Comparison of ENCODE assay signal across 9 cellular contexts in genomic region chr1:145918992-145919939, GRCh38. TPM values are rescaled to one million over a fixed set of nuclear protein-coding genes. Genes with fewer than 3 reads are reported as not detected.
DNase-seq lines count a peak whose midpoint lies in the region; ATAC-seq and TF ChIP-seq lines count a peak whose summit lies in the region.
"Had no signal": no experiment of that assay in that cellular context is flagged by ENCODE, and none has a peak within 500 bp of the region (broad histone marks: within the 10 kb centered on the region; RNA-seq: fewer than 3 reads in every experiment).

No MANE protein-coding gene starts in this region.

- H3K27me3 ChIP-seq in right atrium auricular region: no peaks in the 10 kb centered on the region

- no peaks in the 10 kb centered on the region for H3K9me3 ChIP-seq in right atrium auricular region

- H3K4me3 ChIP-seq in right atrium auricular region: peak overlapping the region; percentile 87 to 91

- ATAC-seq in HG02642 (IDR thresholded peaks at IDR 0.05; ENCODE audit: poor library complexity, unreplicated experiment): peak; percentile 6

- peaks cover 12% of the 10 kb centered on the region for H3K36me3 ChIP-seq in right atrium auricular region

- DNase-seq in stimulated activated CD4-positive, alpha-beta T cell treated with anti-CD3 and anti-CD28 coated beads, Interleukin-15, amount 100 ng/mL, for 24 hours: peak; percentile 44
- DNase-seq in stimulated activated CD4-positive, alpha-beta T cell treated with anti-CD3 and anti-CD28 coated beads, Interleukin-12 subunit alpha, Interleukin-12 subunit beta, amount 100 ng/mL, for 4 hours: no peak
- peak; percentile 71 for DNase-seq in NCI-H69 (lab: John Stamatoyannopoulos, UW)
- DNase-seq in right atrium auricular region (ENCODE audit: low spot score): no peak
- DNase-seq in posterior cingulate gyrus: peak in 9 of 10 donors; percentile 28 to 97 (median 42)
- DNase-seq in Kasumi-1 (lab: John Stamatoyannopoulos, UW): no peak

- H3K4me1 ChIP-seq in right atrium auricular region: peaks cover 0 to 29% of the 10 kb centered on the region in 2 donors

- H3K27ac ChIP-seq in angular gyrus (ENCODE audit: low read depth, low read length) (peak overlapping the region; percentile 90), right atrium auricular region (peak overlapping the region; percentile 87 to 92)

- TF ChIP-seq CTCF in right atrium auricular region (IDR thresholded peaks at IDR 0.05): no peak

- intact Hi-C loops in posterior cingulate gyrus (cut with DNase I): loop anchor here (2.0 kb wide), 1 partner anchor 38 kb away; no protein-coding TSS in a partner anchor

RNA-seq across cellular contexts. Expression of gene PEX11B, which starts 0.7 kb away (rescaled TPM):
- total RNA-seq in right atrium auricular region: 10 to 100 TPM; 20.1 to 21.2 TPM

RNA-seq across cellular contexts. Expression of gene RBM8A, which starts 8.0 kb away (rescaled TPM):
- 10 to 100 TPM; 75.2 to 91.1 TPM for total RNA-seq in right atrium auricular region

RNA-seq across cellular contexts. Expression of gene ITGA10, which starts 9.4 kb away (rescaled TPM):
- 10 to 100 TPM in 1 of 2 donors, 1 to 10 TPM in 1; 5.4 to 21.6 TPM for total RNA-seq in right atrium auricular region

RNA-seq across cellular contexts. Expression of gene ANKRD35, which starts 33.6 kb away (rescaled TPM):
- 1 to 10 TPM; 1.8 to 2.4 TPM for total RNA-seq in right atrium auricular region
- total RNA-seq: NCI-H460 had no signal

RNA-seq across cellular contexts. Expression of gene LIX1L, which starts 38.6 kb away (rescaled TPM):
- 10 to 100 TPM; 26.6 to 36.6 TPM for total RNA-seq in right atrium auricular region

Comparison
In these comparisons a context has a peak if more than half of its experiments do, and no peak if none do; other contexts are left out.
1. DNase-seq: peak in stimulated activated CD4-positive, alpha-beta T cell treated with anti-CD3 and anti-CD28 coated beads, Interleukin-15, amount 100 ng/mL, for 24 hours (single experiment), NCI-H69 (single experiment) and posterior cingulate gyrus (9 of 10); none in stimulated activated CD4-positive, alpha-beta T cell treated with anti-CD3 and anti-CD28 coated beads, Interleukin-12 subunit alpha, Interleukin-12 subunit beta, amount 100 ng/mL, for 4 hours (single experiment), right atrium auricular region (single experiment) and Kasumi-1 (0 of 2).